ENCODE assay signal across 22 cellular contexts in the genomic region with DNA sequence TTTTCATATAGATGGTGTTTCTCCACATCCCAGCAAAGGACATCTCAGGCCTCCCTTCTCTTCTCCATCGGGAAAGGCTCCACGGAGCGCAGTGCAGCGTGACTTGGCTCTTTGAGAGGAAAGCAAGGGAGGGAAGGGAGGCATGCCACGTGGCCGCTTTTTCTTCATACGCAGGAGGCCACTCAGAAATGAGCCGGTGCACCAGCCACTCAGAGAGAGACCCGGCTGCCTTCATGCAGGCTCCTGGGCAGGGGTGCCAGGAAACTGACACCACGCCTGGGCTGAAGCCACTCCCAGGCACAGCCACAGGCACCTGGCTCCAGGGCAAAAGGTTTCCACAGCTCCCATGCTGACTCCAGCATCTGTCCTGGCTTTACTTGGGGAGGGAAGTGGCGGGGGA. TPM values are rescaled to one million over a fixed set of nuclear protein-coding genes. Genes with fewer than 3 reads are reported as not detected.
DNase-seq lines count a peak whose midpoint lies in the region; ATAC-seq and TF ChIP-seq lines count a peak whose summit lies in the region.
"Had no signal": no experiment of that assay in that cellular context is flagged by ENCODE, and none has a peak within 500 bp of the region (broad histone marks: within the 10 kb centered on the region; RNA-seq: fewer than 3 reads in every experiment).

No MANE protein-coding gene starts in this region.

- H3K9me3 ChIP-seq in heart left ventricle (no peaks in the 10 kb centered on the region), tibial artery (no peaks in the 10 kb centered on the region)
- H3K9me3 ChIP-seq: A549, BE2C had no signal

- TF ChIP-seq POLR2A in heart left ventricle (IDR thresholded peaks at IDR 0.05) = no peak

- H3K27ac ChIP-seq in heart left ventricle (no peak overlapping the region), dorsolateral prefrontal cortex (peak overlapping the region in 15 of 59 donors; percentile 6 to 66 (median 33)), tibial artery (no peak overlapping the region)
- H3K27ac ChIP-seq: A549, GM23248 had no signal

- intact Hi-C loops in cardiac septum (cut with DNase I) (no loop called here), heart left ventricle (cut with DNase I) (no loop called here), dorsolateral prefrontal cortex (cut with DNase I) (no loop called here), posterior vena cava (cut with DNase I) (no loop called here), tibial artery (cut with DNase I; ENCODE audit: low total_unique reads) (no loop called here)

- TF ChIP-seq CTCF in heart left ventricle (IDR thresholded peaks at IDR 0.05) (no peak), dorsolateral prefrontal cortex (IDR thresholded peaks at IDR 0.05 in 54 of 56, conservative IDR thresholded peaks at IDR 0.05 in 2 of 56; ENCODE audit: low read depth in 1 of 56, partially characterized antibody in 56 of 56) (no peak), tibial artery (IDR thresholded peaks at IDR 0.05) (no peak)

- DNase-seq in cardiac septum (ENCODE audit: low spot score) = peak; percentile 60
- no peak for DNase-seq in heart left ventricle
- DNase-seq in dorsolateral prefrontal cortex = peak in 8 of 10 donors; percentile 41 to 72 (median 60)
- peak; percentile 71 for DNase-seq in posterior vena cava (ENCODE audit: low spot score)
- DNase-seq in tibial artery = no peak
- DNase-seq in NCI-H146 (lab: John Stamatoyannopoulos, UW) = no peak
- DNase-seq: BE2C; DMS79 treated with DMSO at 0.1 percent for 48 hours; GM23248; HCEC 1CT; KBM-7; NCI-H1092; NCI-H1436; NCI-H1930; NCI-H446; NK-92 treated with Interleukin-12 subunit alpha and Interleukin-12 subunit beta, amount 100 ng/mL, for 24 hours had no signal

- no peaks in the 10 kb centered on the region for H3K36me3 ChIP-seq in heart left ventricle
- H3K36me3 ChIP-seq in tibial artery = no peaks in the 10 kb centered on the region
- H3K36me3 ChIP-seq: BE2C had no signal

- H3K27me3 ChIP-seq in heart left ventricle = peaks cover 0 to 5% (median 0%) of the 10 kb centered on the region in 9 donors
- no peaks in the 10 kb centered on the region for H3K27me3 ChIP-seq in dorsolateral prefrontal cortex
- H3K27me3 ChIP-seq in tibial artery = peaks cover 0 to 7% of the 10 kb centered on the region in 2 donors
- H3K27me3 ChIP-seq: BE2C had no signal

- H3K4me3 ChIP-seq in heart left ventricle = no peak overlapping the region
- no peak overlapping the region for H3K4me3 ChIP-seq in dorsolateral prefrontal cortex
- H3K4me3 ChIP-seq in tibial artery = no peak overlapping the region
- H3K4me3 ChIP-seq: A549, GM12878, GM23248 had no signal

- WGBS in heart left ventricle, 4 donors = 74 to 79% (median 78%) methylated on average over 11 of the region's 11 CpGs

- H3K4me1 ChIP-seq in heart left ventricle = no peaks in the 10 kb centered on the region
- no peaks in the 10 kb centered on the region for H3K4me1 ChIP-seq in tibial artery
- H3K4me1 ChIP-seq: A549, BE2C had no signal

- ATAC-seq in heart left ventricle (no peak), GM18861 (IDR thresholded peaks at IDR 0.05; ENCODE audit: unreplicated experiment) (no peak)
- ATAC-seq: A549, GM12878, Panc1, SK-N-SH treated with all-trans-retinoic acid at 6 μM for 48 hours had no signal

RNA-seq across cellular contexts. Expression of gene LOXHD1, which starts 11.1 kb away (rescaled TPM):
- total RNA-seq in cardiac septum (0.48 TPM), heart left ventricle (1 to 10 TPM in 3 of 9 donors, under 1 TPM in 6; 0.19 to 1.9 (median 0.54) TPM), dorsolateral prefrontal cortex (1 to 10 TPM in 98 of 120 experiments, under 1 TPM in 22; 0.29 to 6.4 (median 1.7) TPM), posterior vena cava (under 1 TPM; 0.37 to 0.38 TPM)
- under 1 TPM; 0.28 to 0.72 TPM for polyA plus RNA-seq in heart left ventricle
- total RNA-seq: GM12878, GM23248, HT1080 had no signal
- polyA plus RNA-seq: A549, GM12878, GM23248 had no signal

Comparison
In these comparisons a context has a peak if more than half of its experiments do, and no peak if none do; other contexts are left out.
1. DNase-seq: peak in cardiac septum (single experiment), dorsolateral prefrontal cortex (8 of 10) and posterior vena cava (single experiment); none in heart left ventricle (0 of 5), tibial artery (0 of 2) and NCI-H146 (single experiment).